ENCODE assay signal across 8 cellular contexts in genomic region chr3:49166752-49167556, GRCh38. TPM values are rescaled to one million over a fixed set of nuclear protein-coding genes. Genes with fewer than 3 reads are reported as not detected.
DNase-seq lines count a peak whose midpoint lies in the region; ATAC-seq and TF ChIP-seq lines count a peak whose summit lies in the region.

No MANE protein-coding gene starts in this region.

- H3K27ac Mint-ChIP-seq in nephron: peak overlapping the region; percentile 90 to 96 (median 92)

- peak overlapping the region; percentile 70 for H3K4me2 ChIP-seq in BLaER1

- H3K4me1 ChIP-seq in BLaER1: peaks cover 55% of the 10 kb centered on the region
- H3K4me1 ChIP-seq in duodenal mucosa (ENCODE audit: control insufficient read depth in 1 of 2, insufficient read depth in 2 of 2, low read length in 2 of 2): peaks cover 23 to 29% of the 10 kb centered on the region in 2 donors

- H3K9me3 ChIP-seq in BLaER1: no peaks in the 10 kb centered on the region
- H3K9me3 ChIP-seq in MG63: no peaks in the 10 kb centered on the region
- no peaks in the 10 kb centered on the region for H3K9me3 ChIP-seq in duodenal mucosa (ENCODE audit: control insufficient read depth in 1 of 2, low read length in 2 of 2)

- peaks cover 2% of the 10 kb centered on the region for H4K20me1 ChIP-seq in BLaER1

- TF ChIP-seq CTCF in nephron (IDR thresholded peaks at IDR 0.05; ENCODE audit: unreplicated experiment in 3 of 3): no peak

- no peak for ATAC-seq in HG03521 (IDR thresholded peaks at IDR 0.05; ENCODE audit: unreplicated experiment)

- no peaks in the 10 kb centered on the region for H3K9me3 Mint-ChIP-seq in nephron

- H3K27ac ChIP-seq in BLaER1 (peak overlapping the region; percentile 89), duodenal mucosa (ENCODE audit: low read depth, low read length) (no peak overlapping the region)

- H3K4me3 ChIP-seq in BLaER1 (peak overlapping the region; percentile 75), MG63 (peak overlapping the region; percentile 81), duodenal mucosa (ENCODE audit: low read depth in 1 of 2, low read length in 2 of 2) (peak overlapping the region; percentile 89 to 96)

- peaks cover 13% of the 10 kb centered on the region for H3K36me3 Mint-ChIP-seq in nephron (ENCODE audit: low read depth)

- peaks cover 32% of the 10 kb centered on the region for H3K4me1 Mint-ChIP-seq in nephron

- DNase-seq in MG63 (no peak), SW 1271 (lab: John Stamatoyannopoulos, UW) (no peak), middle frontal gyrus (ENCODE audit: extremely low spot score, low spot score) (no peak), iPS-NIHi7 (ENCODE audit: extremely low spot score) (no peak)

- H3K4me3 Mint-ChIP-seq in nephron: peak overlapping the region; percentile 93 to 97 (median 95)

- H3K9ac ChIP-seq in BLaER1 (no peak overlapping the region), duodenal mucosa (ENCODE audit: low read depth in 1 of 2, low read length in 2 of 2) (no peak overlapping the region)

- H3K27me3 ChIP-seq in BLaER1 (no peaks in the 10 kb centered on the region), MG63 (no peaks in the 10 kb centered on the region), duodenal mucosa (ENCODE audit: control insufficient read depth in 1 of 2, insufficient read depth in 2 of 2, low read length in 2 of 2) (no peaks in the 10 kb centered on the region)

- peaks cover 3% of the 10 kb centered on the region for H3K27me3 Mint-ChIP-seq in nephron (ENCODE audit: low read depth)

- H3K36me3 ChIP-seq in BLaER1 (peaks cover 22% of the 10 kb centered on the region), MG63 (peaks cover 21% of the 10 kb centered on the region), duodenal mucosa (ENCODE audit: control insufficient read depth in 1 of 2, insufficient read depth in 2 of 2, low read length in 2 of 2) (peaks cover 16 to 18% of the 10 kb centered on the region in 2 donors)

RNA-seq across cellular contexts. Expression of gene CCDC71, which starts 0.8 kb away (rescaled TPM):
- total RNA-seq in MG63 (2014; rRNA removed; shearing (Covaris generic); ENCODE audit: low replicate concordance): 36.4 and 39.6 TPM in 2 replicates

RNA-seq across cellular contexts. Expression of gene KLHDC8B, which starts 4.4 kb away (rescaled TPM):
- 7.6 and 8.8 TPM in 2 replicates for total RNA-seq in MG63 (2014; rRNA removed; shearing (Covaris generic); ENCODE audit: low replicate concordance)

RNA-seq across cellular contexts. Expression of gene LAMB2, which starts 34.1 kb away (rescaled TPM):
- 32.7 and 99.4 TPM in 2 replicates for total RNA-seq in MG63 (2014; rRNA removed; shearing (Covaris generic); ENCODE audit: low replicate concordance)

RNA-seq across cellular contexts. Expression of gene USP19, which starts 46.3 kb away (rescaled TPM):
- 31.5 and 120 TPM in 2 replicates for total RNA-seq in MG63 (2014; rRNA removed; shearing (Covaris generic); ENCODE audit: low replicate concordance)
